8 cellular contexts compared by ENCODE assay signal in the genomic region with DNA sequence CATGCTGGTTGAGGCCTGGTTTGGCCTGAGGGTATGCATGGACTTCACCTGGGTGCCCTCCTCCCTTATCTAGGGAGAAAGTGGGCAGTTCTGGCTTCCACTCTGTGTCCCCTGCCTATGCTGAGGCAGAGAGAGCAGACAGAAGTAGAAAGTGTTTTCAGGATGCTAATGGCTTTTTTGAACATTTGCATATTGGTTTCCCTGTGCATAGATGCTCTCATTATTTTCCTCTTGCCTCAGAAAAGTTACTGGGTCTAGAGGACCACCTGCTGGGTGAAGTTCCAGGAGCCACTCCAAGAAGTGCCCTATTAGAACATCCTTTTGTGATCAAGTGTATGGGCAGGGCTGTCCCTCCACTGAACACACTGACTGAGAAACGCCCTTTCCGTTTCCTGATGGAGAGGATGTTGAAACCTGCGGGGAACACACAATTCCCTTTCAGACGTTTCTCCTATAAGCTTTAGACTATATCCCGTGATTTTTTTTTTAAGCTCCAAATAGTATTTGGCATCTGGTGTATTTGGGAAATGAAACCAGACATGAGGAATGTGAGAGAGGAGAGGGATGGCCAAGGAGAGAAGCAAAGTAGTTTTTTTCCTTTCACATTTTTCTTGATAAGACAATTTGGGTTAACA.
DNase-seq lines count a peak whose midpoint lies in the region; ATAC-seq and TF ChIP-seq lines count a peak whose summit lies in the region.

No MANE protein-coding gene starts in this region.

- ATAC-seq in GM21367 (IDR thresholded peaks at IDR 0.05; ENCODE audit: unreplicated experiment) (peak; percentile 77), Right ventricle myocardium superior (ENCODE audit: poor library complexity) (peak; percentile 61), GM21381 (IDR thresholded peaks at IDR 0.05; ENCODE audit: unreplicated experiment) (no peak)

- no peaks in the 10 kb centered on the region for H3K27me3 ChIP-seq in PC-9 (ENCODE audit: insufficient read depth, low read depth)

- no peak overlapping the region for H3K4me2 ChIP-seq in PC-9

- H3K4me3 Mint-ChIP-seq in glutamatergic neuron (ENCODE audit: unreplicated experiment) = no peak overlapping the region

- H4K20me1 ChIP-seq in PC-9 (ENCODE audit: insufficient read depth) = no peaks in the 10 kb centered on the region

- H3K36me3 Mint-ChIP-seq in glutamatergic neuron (ENCODE audit: unreplicated experiment) = no peaks in the 10 kb centered on the region

- H3K79me2 ChIP-seq in PC-9 (ENCODE audit: low read depth) = no peaks in the 10 kb centered on the region; the same call in 1 of the 2 replicates

- intact Hi-C loops in Right ventricle myocardium superior (cut with DNase I) (no loop called here), PC-9 (cut with micrococcal nuclease; ENCODE audit: unreplicated experiment) (no loop called here)

- no peak for TF ChIP-seq CTCF in PC-9 (conservative IDR thresholded peaks at IDR 0.05)
- no peak for TF ChIP-seq CTCF in glutamatergic neuron (IDR thresholded peaks at IDR 0.05; ENCODE audit: partially characterized antibody, unreplicated experiment)

- H2AFZ ChIP-seq in PC-9 = no peak overlapping the region

- no peaks in the 10 kb centered on the region for H3K9me2 ChIP-seq in PC-9 (ENCODE audit: insufficient read depth)

- H3K4me1 ChIP-seq in PC-9 (replicated peaks; ENCODE audit: insufficient read depth) = no peaks in the 10 kb centered on the region

- peak; percentile 44 for DNase-seq in NCI-H526 treated with DMSO at 0.1 percent for 48 hours (lab: John Stamatoyannopoulos, UW)
- DNase-seq in Right ventricle myocardium superior = no peak
- no peak for DNase-seq in NCI-H187 treated with DMSO at 0.1 percent for 48 hours (lab: John Stamatoyannopoulos, UW)
- DNase-seq in PC-9 = no peak
- DNase-seq in glutamatergic neuron = no peak

- peaks cover 8% of the 10 kb centered on the region for H3K4me1 Mint-ChIP-seq in glutamatergic neuron (ENCODE audit: low read depth, unreplicated experiment)

- H3K27ac ChIP-seq in temporal lobe (ENCODE audit: low read depth, low read length) = peak overlapping the region; percentile 37
- H3K27ac ChIP-seq in PC-9 = no peak overlapping the region

- no peaks in the 10 kb centered on the region for H3K36me3 ChIP-seq in PC-9 (ENCODE audit: low read depth)

- no peaks in the 10 kb centered on the region for H3K9me3 ChIP-seq in PC-9 (ENCODE audit: insufficient read depth, low read depth)

- H3K27ac Mint-ChIP-seq in glutamatergic neuron (ENCODE audit: unreplicated experiment) = no peak overlapping the region

- peaks cover 2% of the 10 kb centered on the region for H3K9me3 Mint-ChIP-seq in glutamatergic neuron (ENCODE audit: unreplicated experiment)

- no TSS peak for BruUV-seq in PC-9 (replicated peaks; lab: Mats Ljungman, UMichigan)

- no peaks in the 10 kb centered on the region for H3K27me3 Mint-ChIP-seq in glutamatergic neuron (ENCODE audit: unreplicated experiment)

- H3K4me3 ChIP-seq in PC-9 = no peak overlapping the region

- CTCF ChIA-PET in PC-9 (lab: Charles Lee) = no interaction called here

- POLR2A ChIA-PET in PC-9 (lab: Charles Lee; ENCODE audit: unreplicated experiment) = no interaction called here

- no peaks in the 10 kb centered on the region; the same call in 1 of the 2 replicates for H3F3A ChIP-seq in PC-9 (ENCODE audit: insufficient read depth, low read depth)
